15 cellular contexts compared by ENCODE assay signal in genomic region chr15:20351448-20351961, GRCh38.
DNase-seq lines count a peak whose midpoint lies in the region; TF ChIP-seq lines count a peak whose summit lies in the region.
"Had no signal": no experiment of that assay in that cellular context is flagged by ENCODE, and none has a peak within 500 bp of the region (broad histone marks: within the 10 kb centered on the region; RNA-seq: fewer than 3 reads in every experiment).

No MANE protein-coding gene starts in this region.

- whole genome bisulfite sequencing in endodermal cell (ENCODE audit: insufficient coverage in 1 of 2, insufficient read length in 1 of 2), 2 experiments: 60 to 61% methylated on average over 8 of the region's 8 CpGs

- H3K27me3 ChIP-seq in BLaER1 treated with 17β-estradiol and CSF1 and Interleukin-3, amounts not matched to agents 10 nM and 100 nM: no peaks in the 10 kb centered on the region
- H3K27me3 ChIP-seq in endodermal cell (ENCODE audit: control insufficient read depth, insufficient read depth, low read length, poor library complexity, severe bottlenecking): no peaks in the 10 kb centered on the region

- H3K36me3 Mint-ChIP-seq in endodermal cell (ENCODE audit: low read depth): peaks cover 29% of the 10 kb centered on the region
- H3K36me3 Mint-ChIP-seq: CD4-positive, CD25-positive, alpha-beta regulatory T cell had no signal

- no peak overlapping the region for H3K4me3 Mint-ChIP-seq in endodermal cell
- H3K4me3 Mint-ChIP-seq: CD4-positive, CD25-positive, alpha-beta regulatory T cell had no signal

- peaks cover 0 to 4% (median 0%) of the 10 kb centered on the region in 11 experiments; a peak in 5 of 22 replicates for H3K9me3 ChIP-seq in BLaER1 treated with 17β-estradiol and CSF1 and Interleukin-3, amounts not matched to agents 10 nM and 100 nM (replicated peaks in 1 of 11)
- H3K9me3 ChIP-seq in endodermal cell (ENCODE audit: control insufficient read depth, low read length): peaks cover 99% of the 10 kb centered on the region

- H3K9me3 Mint-ChIP-seq in endodermal cell: no peaks in the 10 kb centered on the region

- no peak overlapping the region for H3K27ac ChIP-seq in BLaER1 treated with 17β-estradiol and CSF1 and Interleukin-3, amounts not matched to agents 10 nM and 100 nM
- H3K27ac ChIP-seq in endodermal cell (ENCODE audit: low read depth, low read length): no peak overlapping the region

- TF ChIP-seq CTCF in GM10266 (IDR thresholded peaks at IDR 0.05; ENCODE audit: control insufficient read depth, insufficient read depth, low read depth, missing control alignments) (no peak), endodermal cell (conservative IDR thresholded peaks at IDR 0.05) (no peak), foreskin fibroblast (IDR thresholded peaks at IDR 0.05; ENCODE audit: low read depth, low read length) (no peak)

- peak overlapping the region in 7 of 11 experiments; percentile 13 to 48 (median 40); a peak in 11 of 22 replicates for H3K4me2 ChIP-seq in BLaER1 treated with 17β-estradiol and CSF1 and Interleukin-3, amounts not matched to agents 10 nM and 100 nM

- H3K4me1 Mint-ChIP-seq in endodermal cell: no peaks in the 10 kb centered on the region

- H3K36me3 ChIP-seq in BLaER1 treated with 17β-estradiol and CSF1 and Interleukin-3, amounts not matched to agents 10 nM and 100 nM: no peaks in the 10 kb centered on the region
- H3K36me3 ChIP-seq in endodermal cell (ENCODE audit: control insufficient read depth, insufficient read depth, low read length): no peaks in the 10 kb centered on the region

- H4K20me1 ChIP-seq in BLaER1 treated with 17β-estradiol and CSF1 and Interleukin-3, amounts not matched to agents 10 nM and 100 nM: peaks cover 0 to 11% (median 0%) of the 10 kb centered on the region in 11 experiments; a peak in 2 of 22 replicates

- H3K4me3 ChIP-seq in BLaER1 treated with 17β-estradiol and CSF1 and Interleukin-3, amounts not matched to agents 10 nM and 100 nM: no peak overlapping the region
- H3K4me3 ChIP-seq in endodermal cell (ENCODE audit: low read length) (no peak overlapping the region), foreskin fibroblast (ENCODE audit: low read depth in 1 of 2, low read length in 2 of 2) (no peak overlapping the region)

- H3K4me1 ChIP-seq in BLaER1 treated with 17β-estradiol and CSF1 and Interleukin-3, amounts not matched to agents 10 nM and 100 nM: peaks cover 0 to 37% (median 28%) of the 10 kb centered on the region in 10 experiments; a peak in 16 of 20 replicates
- no peaks in the 10 kb centered on the region for H3K4me1 ChIP-seq in endodermal cell (ENCODE audit: control insufficient read depth, insufficient read depth, low read length)

- DNase-seq in GM10266 (ENCODE audit: extremely low spot score) (peak; percentile 30), endodermal cell (peak; percentile 48), posterior vena cava (ENCODE audit: low spot score) (peak; percentile 85), NCI-H345 treated with DMSO at 0.1 percent for 48 hours (lab: John Stamatoyannopoulos, UW; ENCODE audit: unreplicated experiment) (no peak), foreskin fibroblast (no peak), NCI-H1092 (lab: John Stamatoyannopoulos, UW) (no peak)
- DNase-seq: activated gamma-delta T cell treated with Interleukin-2 at 50 U/mL for 16 hours; CD4-positive, CD25-positive, alpha-beta regulatory T cell; cortex of kidney; GOT3; NCI-H2029; NCI-H524 treated with DMSO at 0.1 percent for 48 hours; OCI-M1; stimulated activated CD4-positive, alpha-beta T cell treated with anti-CD3 and anti-CD28 coated beads, Interleukin-15, amount 100 ng/mL, for 24 hours had no signal

- no peak overlapping the region for H3K27ac Mint-ChIP-seq in endodermal cell

- no peaks in the 10 kb centered on the region for H3K27me3 Mint-ChIP-seq in endodermal cell (ENCODE audit: insufficient read depth)

- intact Hi-C loops in posterior vena cava (cut with DNase I): no loop called here

- no peak overlapping the region for H3K9ac ChIP-seq in BLaER1 treated with 17β-estradiol and CSF1 and Interleukin-3, amounts not matched to agents 10 nM and 100 nM
- H3K9ac ChIP-seq in endodermal cell (ENCODE audit: extremely low read depth, low read length, poor library complexity, severe bottlenecking): no peak overlapping the region

Comparison
In these comparisons a context has a peak if more than half of its experiments do, and no peak if none do; other contexts are left out.
1. DNase-seq: peak in GM10266 (single experiment), endodermal cell (single experiment) and posterior vena cava (single experiment); none in NCI-H345 treated with DMSO at 0.1 percent for 48 hours (single experiment), foreskin fibroblast (0 of 2) and NCI-H1092 (single experiment).